ENCODE assay signal across 8 cellular contexts in genomic region chr19:54388001-54388802, GRCh38. TPM values are rescaled to one million over a fixed set of nuclear protein-coding genes. Genes with fewer than 3 reads are reported as not detected.
A peak's percentile ranks its signal among the peaks of the same experiment; 100 is the strongest.
DNase-seq lines count a peak whose midpoint lies in the region; ATAC-seq and TF ChIP-seq lines count a peak whose summit lies in the region.

No MANE protein-coding gene starts in this region.

- no peak overlapping the region for H3K27ac Mint-ChIP-seq in HFFc6
- H3K27ac Mint-ChIP-seq in WTC11 = no peak overlapping the region
- H3K27ac Mint-ChIP-seq in endodermal cell = no peak overlapping the region

- peaks cover 21% of the 10 kb centered on the region for H3K27me3 ChIP-seq in endodermal cell (ENCODE audit: control insufficient read depth, insufficient read depth, low read length, poor library complexity, severe bottlenecking)

- H3K27ac ChIP-seq in endodermal cell (ENCODE audit: low read depth, low read length) = no peak overlapping the region

- H3K4me1 ChIP-seq in endodermal cell (ENCODE audit: control insufficient read depth, insufficient read depth, low read length) = peaks cover 6% of the 10 kb centered on the region

- WGBS in endodermal cell (ENCODE audit: insufficient coverage in 1 of 2, insufficient read length in 1 of 2), 2 experiments = 37 to 45% methylated on average over 24 to 34 of the region's 34 CpGs

- CTCF ChIA-PET in WTC11 (lab: Charles Lee) = interaction anchor here (0.5 to 2.0 kb wide), 17 partner anchors 11 to 224 kb away, joined by 3 to 12 read pairs (median 5); partner anchors contain the start of genes LENG8, MBOAT7 and TTYH1

- H3K4me3 Mint-ChIP-seq in HFFc6 (peak overlapping the region; percentile 77), WTC11 (peak overlapping the region; percentile 69), endodermal cell (peak overlapping the region; percentile 31)

- H3K36me3 Mint-ChIP-seq in HFFc6 (ENCODE audit: low read depth) = peaks cover 2% of the 10 kb centered on the region; the same call in 1 of the 2 replicates
- no peaks in the 10 kb centered on the region for H3K36me3 Mint-ChIP-seq in WTC11
- H3K36me3 Mint-ChIP-seq in endodermal cell (ENCODE audit: low read depth) = no peaks in the 10 kb centered on the region

- H3K27me3 Mint-ChIP-seq in HFFc6 (ENCODE audit: insufficient read depth) (peaks cover 33% of the 10 kb centered on the region), WTC11 (ENCODE audit: low read depth) (peaks cover 41% of the 10 kb centered on the region), endodermal cell (ENCODE audit: insufficient read depth) (peaks cover 38% of the 10 kb centered on the region)

- H3K4me3 ChIP-seq in endodermal cell (ENCODE audit: low read length) = peak overlapping the region; percentile 60

- TF ChIP-seq CTCF in HFFc6 (IDR thresholded peaks at IDR 0.05) (no peak), WTC11 (IDR thresholded peaks at IDR 0.05) (no peak), endodermal cell (conservative IDR thresholded peaks at IDR 0.05) (no peak)

- no peaks in the 10 kb centered on the region for H3K36me3 ChIP-seq in endodermal cell (ENCODE audit: control insufficient read depth, insufficient read depth, low read length)

- H3K4me1 Mint-ChIP-seq in HFFc6 (ENCODE audit: low read depth) (peaks cover 18% of the 10 kb centered on the region), WTC11 (peaks cover 26% of the 10 kb centered on the region), endodermal cell (peaks cover 8% of the 10 kb centered on the region)

- ATAC-seq in WTC11 (peak; percentile 19; the same call in 1 of the 2 replicates), sciatic nerve (peak; percentile 52), HG03432 (IDR thresholded peaks at IDR 0.05; ENCODE audit: unreplicated experiment) (no peak)

- H3K9me3 Mint-ChIP-seq in HFFc6 (peaks cover 3% of the 10 kb centered on the region; the same call in 1 of the 2 replicates), WTC11 (peaks cover 3% of the 10 kb centered on the region; the same call in 1 of the 2 replicates), endodermal cell (no peaks in the 10 kb centered on the region)

- H3K9me3 ChIP-seq in endodermal cell (ENCODE audit: control insufficient read depth, low read length) = no peaks in the 10 kb centered on the region

- intact Hi-C loops in sciatic nerve (cut with DNase I) = no loop called here

- DNase-seq in AG20443 (ENCODE audit: low spot score) (peak; percentile 25), HFFc6 (no peak), WTC11 (ENCODE audit: low spot score) (peak; percentile 24), endodermal cell (no peak), sciatic nerve (ENCODE audit: low spot score) (no peak), HCEC 1CT (no peak), T1000 (lab: John Stamatoyannopoulos, UW) (no peak)

- POLR2A ChIA-PET in WTC11 (lab: Charles Lee) = no interaction called here

- no peak overlapping the region for H3K9ac ChIP-seq in endodermal cell (ENCODE audit: extremely low read depth, low read length, poor library complexity, severe bottlenecking)

TF ChIP-seq in WTC11, 78 proteins besides CTCF, POLR2A, EP300 and RAD21:
- TF ChIP-seq SMAD3 (CRISPR knock-in tag; IDR thresholded peaks at IDR 0.05; ENCODE audit: borderline replicate concordance) (no peak), ELF4 (CRISPR knock-in tag; IDR thresholded peaks at IDR 0.05; ENCODE audit: low read depth) (no peak), ZNF425 (CRISPR knock-in tag; conservative IDR thresholded peaks at IDR 0.05) (no peak), USF1 (CRISPR knock-in tag; IDR thresholded peaks at IDR 0.05) (no peak), JAZF1 (CRISPR knock-in tag; IDR thresholded peaks at IDR 0.05) (no peak), E2F4 (CRISPR knock-in tag; IDR thresholded peaks at IDR 0.05; ENCODE audit: borderline replicate concordance, low read depth) (no peak), RELA (CRISPR knock-in tag; IDR thresholded peaks at IDR 0.05; ENCODE audit: borderline replicate concordance) (no peak), HMGA2 (CRISPR knock-in tag; IDR thresholded peaks at IDR 0.05) (no peak), FOXP4 (CRISPR knock-in tag; IDR thresholded peaks at IDR 0.05) (no peak), NR3C1 (CRISPR knock-in tag; conservative IDR thresholded peaks at IDR 0.05; ENCODE audit: low read depth) (no peak), ATF1 (CRISPR knock-in tag; IDR thresholded peaks at IDR 0.05) (no peak), ZNF121 (CRISPR knock-in tag; IDR thresholded peaks at IDR 0.05) (no peak), TP53 (CRISPR knock-in tag; IDR thresholded peaks at IDR 0.05) (no peak)

RNA-seq across cellular contexts. Expression of gene LAIR1, which starts 23.5 kb away (rescaled TPM):
- total RNA-seq in HFFc6 (2021; fragmentation: NEBNext Ultra II Directional; extraction: Animal tissue kit (Norgen Biotek cat#: 25700)) = not detected
- 0.18 to 0.60 TPM (median 0.37 TPM) in 3 replicates for total RNA-seq in WTC11 (2021)
- total RNA-seq in endodermal cell = not detected
- polyA plus RNA-seq in endodermal cell (2013, experiment 1 of 2) = not detected
- not detected for polyA plus RNA-seq in endodermal cell (2013, experiment 2 of 2)
- total RNA-seq in sciatic nerve = 44.7 TPM

RNA-seq across cellular contexts. Expression of gene TTYH1, which starts 27.1 kb away (rescaled TPM):
- under 1 TPM in 1 of 6 experiments, not detected in 5; 0.45 TPM for total RNA-seq in HFFc6 (2021; fragmentation: NEBNext Ultra II Directional; extraction: Animal tissue kit (Norgen Biotek cat#: 25700))
- total RNA-seq in WTC11 (2021) (35.9 to 38.2 TPM (median 37.1 TPM) in 3 replicates), endodermal cell (1 to 10 TPM; 1.0 to 2.0 TPM), sciatic nerve (72.2 TPM)
- 342 TPM for polyA plus RNA-seq in endodermal cell (2013, experiment 1 of 2)
- 263 TPM for polyA plus RNA-seq in endodermal cell (2013, experiment 2 of 2)

RNA-seq across cellular contexts. Expression of gene LILRA4, which starts 49.2 kb away (rescaled TPM):
- total RNA-seq in HFFc6 (2021; fragmentation: NEBNext Ultra II Directional; extraction: Animal tissue kit (Norgen Biotek cat#: 25700)) = not detected
- not detected in 3 replicates for total RNA-seq in WTC11 (2021)
- not detected for total RNA-seq in endodermal cell
- not detected for polyA plus RNA-seq in endodermal cell (2013, experiment 1 of 2)
- polyA plus RNA-seq in endodermal cell (2013, experiment 2 of 2) = not detected
- 2.1 TPM for total RNA-seq in sciatic nerve

Comparison
In these comparisons a context has a peak if more than half of its experiments do, and no peak if none do; other contexts are left out.
1. DNase-seq: peak in AG20443 (single experiment) and WTC11 (single experiment); none in HFFc6 (single experiment), endodermal cell (single experiment), sciatic nerve (single experiment), HCEC 1CT (single experiment) and T1000 (single experiment).
2. RNA of gene LAIR1, which starts 23.5 kb away (total RNA-seq): 44.7 TPM in sciatic nerve (single experiment); 0.18 to 0.60 TPM in WTC11, not detected in HFFc6 and not detected in endodermal cell; every median in the first group is over 10 times any median in the second.
3. RNA of gene TTYH1, which starts 27.1 kb away (total RNA-seq): 72.2 TPM in sciatic nerve (single experiment) and 35.9 to 38.2 TPM in WTC11; 1.0 to 2.0 TPM in endodermal cell and 0.45 TPM in HFFc6; every median in the first group is over 10 times any median in the second.
4. Peak in every context shown above with its lines, with median percentiles within 50 percentile points of each other: H3K4me3 Mint-ChIP-seq.